In genomic region chr7:151539055-151539714, GRCh38 we compare ENCODE assay signal across 9 cellular contexts. TPM values are rescaled to one million over a fixed set of nuclear protein-coding genes. Genes with fewer than 3 reads are reported as not detected.
DNase-seq lines count a peak whose midpoint lies in the region; ATAC-seq, FAIRE-seq and TF ChIP-seq lines count a peak whose summit lies in the region.
"Had no signal": no experiment of that assay in that cellular context is flagged by ENCODE, and none has a peak within 500 bp of the region (broad histone marks: within the 10 kb centered on the region; RNA-seq: fewer than 3 reads in every experiment).

No MANE protein-coding gene starts in this region.

- H3K36me3 Mint-ChIP-seq in progenitor cell of endocrine pancreas (ENCODE audit: insufficient read depth): no peaks in the 10 kb centered on the region

- no peaks in the 10 kb centered on the region for H3K27me3 Mint-ChIP-seq in progenitor cell of endocrine pancreas

- no peak for TF ChIP-seq POLR2A in H54 (IDR thresholded peaks at IDR 0.05; ENCODE audit: low read depth, low read length)

- H3K27ac Mint-ChIP-seq in progenitor cell of endocrine pancreas: peak overlapping the region; percentile 57

- no peaks in the 10 kb centered on the region for H3K9me3 ChIP-seq in BLaER1

- no peaks in the 10 kb centered on the region for H3K27me3 ChIP-seq in BLaER1

- no peak overlapping the region for H3K27ac ChIP-seq in BLaER1
- H3K27ac ChIP-seq: VCaP had no signal

- FAIRE-seq in H54 (lab: Jason Lieb, UNC): no peak

- H3K9ac ChIP-seq in BLaER1: no peak overlapping the region

- peak; percentile 93 for ATAC-seq in GM21619 (IDR thresholded peaks at IDR 0.05; ENCODE audit: unreplicated experiment)
- ATAC-seq in HG03108 (IDR thresholded peaks at IDR 0.05; ENCODE audit: unreplicated experiment): no peak

- no peak overlapping the region for H3K4me3 Mint-ChIP-seq in progenitor cell of endocrine pancreas (ENCODE audit: low read depth)

- TF ChIP-seq CTCF in progenitor cell of endocrine pancreas (IDR thresholded peaks at IDR 0.05; ENCODE audit: unreplicated experiment): no peak

- H3K4me1 Mint-ChIP-seq in progenitor cell of endocrine pancreas (ENCODE audit: low read depth): peaks cover 13% of the 10 kb centered on the region

- peak; percentile 70 for DNase-seq in NCI-H2171 treated with DMSO at 0.1 percent for 48 hours (lab: John Stamatoyannopoulos, UW)
- DNase-seq in epidermal melanocyte (ENCODE audit: insufficient read length, low spot score): peak; percentile 24
- no peak for DNase-seq in progenitor cell of endocrine pancreas (ENCODE audit: low spot score, unreplicated experiment)
- no peak for DNase-seq in H54 (ENCODE audit: insufficient read length, low spot score)
- DNase-seq in NK-92 (lab: John Stamatoyannopoulos, UW; ENCODE audit: unreplicated experiment): no peak

- no peaks in the 10 kb centered on the region for H4K20me1 ChIP-seq in BLaER1

- H3K36me3 ChIP-seq in BLaER1: no peaks in the 10 kb centered on the region

- H3K4me1 ChIP-seq in BLaER1: peaks cover 23% of the 10 kb centered on the region

- H3K4me3 ChIP-seq in BLaER1: no peak overlapping the region

- no peaks in the 10 kb centered on the region for H3K9me3 Mint-ChIP-seq in progenitor cell of endocrine pancreas (ENCODE audit: low read depth)

- H3K4me2 ChIP-seq in BLaER1: peak overlapping the region; percentile 28

RNA-seq across cellular contexts. Expression of gene RHEB, which starts 19.5 kb away (rescaled TPM):
- total RNA-seq in progenitor cell of endocrine pancreas: 71.7 and 78.8 TPM in 2 replicates

Comparison
In these comparisons a context has a peak if more than half of its experiments do, and no peak if none do; other contexts are left out.
1. DNase-seq: peak in NCI-H2171 treated with DMSO at 0.1 percent for 48 hours (single experiment) and epidermal melanocyte (single experiment); none in progenitor cell of endocrine pancreas (single experiment), H54 (single experiment) and NK-92 (single experiment).